35 cellular contexts compared by ENCODE assay signal in the genomic region with DNA sequence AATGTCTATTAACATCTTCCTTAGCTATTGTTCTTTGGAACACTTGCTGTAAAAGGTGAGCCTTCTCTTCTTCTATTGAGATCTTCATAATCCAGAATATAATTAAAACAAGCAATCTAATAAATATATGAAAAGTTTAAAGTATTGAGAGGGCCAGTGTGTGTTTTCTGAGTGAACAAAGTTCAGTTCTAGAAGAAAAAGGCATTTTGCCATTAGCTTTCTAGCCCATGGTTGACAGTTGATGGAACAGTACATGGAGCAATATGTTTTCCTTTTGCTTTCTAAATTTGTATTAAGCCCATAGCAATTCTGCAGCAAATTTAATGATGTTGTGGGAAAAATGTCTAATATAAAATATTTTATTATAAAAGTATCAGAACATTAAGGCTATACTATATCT.
DNase-seq lines count a peak whose midpoint lies in the region; ATAC-seq, FAIRE-seq and TF ChIP-seq lines count a peak whose summit lies in the region.
"Had no signal": no experiment of that assay in that cellular context is flagged by ENCODE, and none has a peak within 500 bp of the region (broad histone marks: within the 10 kb centered on the region; RNA-seq: fewer than 3 reads in every experiment).

No MANE protein-coding gene starts in this region.

- TF ChIP-seq POLR2A in HepG2 (IDR thresholded peaks at IDR 0.05; ENCODE audit: insufficient read depth in 1 of 2, low read depth in 2 of 2, low read length in 2 of 2) (no peak), right lobe of liver (IDR thresholded peaks at IDR 0.05) (no peak)

- DNase-seq in HepG2 (ENCODE audit: low spot score), result no peak
- DNase-seq in OCI-M1 (lab: John Stamatoyannopoulos, UW), result peak; percentile 45
- DNase-seq in left lobe of liver (ENCODE audit: low spot score), result no peak
- DNase-seq in right lobe of liver, result no peak
- no peak for DNase-seq in superior temporal gyrus (ENCODE audit: extremely low spot score)
- DNase-seq in SIG-M5 (lab: John Stamatoyannopoulos, UW), result no peak
- DNase-seq: 8988T; ACHN; AML-193; BE2C; C1 segment of cervical spinal cord; Caco-2; Calu3; CD4-positive, alpha-beta memory T cell; CD4-positive, alpha-beta T cell; CD4-positive, CD25-positive, alpha-beta regulatory T cell; CD8-positive, alpha-beta memory T cell; CD8-positive, alpha-beta T cell; COR-L47; DMS 273 treated with DMSO at 0.1 percent for 48 hours; DMS153; DMS53; DMS79; DMS79 treated with DMSO at 0.1 percent for 48 hours; DND-41; EL had no signal

- intact Hi-C loops in HepG2 (cut with micrococcal nuclease; ENCODE audit: unreplicated experiment), result no loop called here
- intact Hi-C loops in right lobe of liver (cut with DNase I), result no loop called here

- no peak for TF ChIP-seq RAD21 in liver (IDR thresholded peaks at IDR 0.05)
- TF ChIP-seq RAD21 in HepG2 (CRISPR knock-in tag; IDR thresholded peaks at IDR 0.05), result no peak

- H3K27ac ChIP-seq in liver (ENCODE audit: low read depth in 1 of 2, low read length in 2 of 2) (no peak overlapping the region), HepG2 (ENCODE audit: extremely low read length, insufficient read depth, low read length) (no peak overlapping the region), right lobe of liver (no peak overlapping the region)
- H3K27ac ChIP-seq: 22Rv1; A549; BLaER1; BLaER1 treated with 17β-estradiol and CSF1 and Interleukin-3, amounts not matched to agents 10 nM and 100 nM; C4-2B had no signal

- TF ChIP-seq CTCF in liver (IDR thresholded peaks at IDR 0.05; ENCODE audit: low read depth, low read length, missing input control) (no peak), HepG2 (CRISPR knock-in tag; IDR thresholded peaks at IDR 0.05) (no peak), right lobe of liver (IDR thresholded peaks at IDR 0.05) (no peak)

- in situ Hi-C loops in HepG2 (cut with HindIII; ENCODE audit: extremely low pct_ligation_motif_present, low pct_unique_long_range_greater_than_20kb), result no loop called here

- no peak overlapping the region for H2AFZ ChIP-seq in HepG2 (ENCODE audit: low read length)

- BruUV-seq in HepG2 (replicated peaks; lab: Mats Ljungman, UMichigan), result no TSS peak

- no peaks in the 10 kb centered on the region for H3K27me3 ChIP-seq in liver (ENCODE audit: control insufficient read depth in 4 of 4, insufficient read depth in 4 of 4, low read length in 3 of 4)
- no peaks in the 10 kb centered on the region for H3K27me3 ChIP-seq in HepG2 (ENCODE audit: control insufficient read depth in 1 of 2, insufficient read depth in 2 of 2, low read length in 2 of 2)
- no peaks in the 10 kb centered on the region for H3K27me3 ChIP-seq in right lobe of liver
- H3K27me3 ChIP-seq: BE2C; BLaER1; BLaER1 treated with 17β-estradiol and CSF1 and Interleukin-3, amounts not matched to agents 10 nM and 100 nM had no signal

- H3K9me3 ChIP-seq in liver (ENCODE audit: control insufficient read depth in 4 of 4, low read length in 3 of 4) (no peaks in the 10 kb centered on the region), HepG2 (ENCODE audit: low read length) (peaks cover 7% of the 10 kb centered on the region; the same call in 1 of the 2 replicates), right lobe of liver (no peaks in the 10 kb centered on the region)
- H3K9me3 ChIP-seq: BE2C; BLaER1; BLaER1 treated with 17β-estradiol and CSF1 and Interleukin-3, amounts not matched to agents 10 nM and 100 nM; Caco-2 had no signal

- no peak overlapping the region for H3K4me2 ChIP-seq in HepG2 (ENCODE audit: low read depth, low read length)
- H3K4me2 ChIP-seq: A549; BLaER1; BLaER1 treated with 17β-estradiol and CSF1 and Interleukin-3, amounts not matched to agents 10 nM and 100 nM had no signal

- POLR2A ChIA-PET in HepG2 (lab: Yijun Ruan, JAX), result no interaction called here

- H3K79me2 ChIP-seq in HepG2 (ENCODE audit: insufficient read depth, low read length), result no peaks in the 10 kb centered on the region

- CTCF ChIA-PET in HepG2 (lab: Yijun Ruan, JAX; ENCODE audit: low intra/inter-chr PET ratio, low total read pairs), result no interaction called here

- FAIRE-seq in HepG2 (lab: Jason Lieb, UNC), result no peak
- FAIRE-seq: A204.1, A549, D721Med had no signal

- H3K4me1 ChIP-seq in liver (ENCODE audit: control insufficient read depth in 4 of 4, insufficient read depth in 4 of 4, low read length in 3 of 4) (peaks cover 0 to 2% (median 1%) of the 10 kb centered on the region in 4 donors), HepG2 (ENCODE audit: insufficient read depth, low read length) (no peaks in the 10 kb centered on the region), right lobe of liver (peaks cover 0 to 6% (median 0%) of the 10 kb centered on the region in 4 donors)
- H3K4me1 ChIP-seq: A549; BE2C; BLaER1; BLaER1 treated with 17β-estradiol and CSF1 and Interleukin-3, amounts not matched to agents 10 nM and 100 nM; Caco-2 had no signal

- no peaks in the 10 kb centered on the region for H4K20me1 ChIP-seq in HepG2 (ENCODE audit: insufficient read depth, low read length)
- H4K20me1 ChIP-seq: BLaER1; BLaER1 treated with 17β-estradiol and CSF1 and Interleukin-3, amounts not matched to agents 10 nM and 100 nM had no signal

- no peaks in the 10 kb centered on the region for H3K36me3 ChIP-seq in liver (ENCODE audit: control insufficient read depth in 4 of 4, insufficient read depth in 3 of 4, low read depth in 1 of 4, low read length in 3 of 4)
- no peaks in the 10 kb centered on the region for H3K36me3 ChIP-seq in HepG2 (replicated peaks in 1 of 2; ENCODE audit: control insufficient read depth in 1 of 2, insufficient read depth in 2 of 2, low read length in 2 of 2)
- H3K36me3 ChIP-seq in right lobe of liver, result no peaks in the 10 kb centered on the region
- H3K36me3 ChIP-seq: BE2C; BLaER1; BLaER1 treated with 17β-estradiol and CSF1 and Interleukin-3, amounts not matched to agents 10 nM and 100 nM had no signal

- TF ChIP-seq EP300 in HepG2 (IDR thresholded peaks at IDR 0.05; ENCODE audit: low read depth in 2 of 2, low read length in 2 of 2) (no peak), HepG2 (CRISPR knock-in tag; IDR thresholded peaks at IDR 0.05; ENCODE audit: borderline replicate concordance) (no peak)

- no peak overlapping the region for H3K9ac ChIP-seq in liver (ENCODE audit: low read depth in 1 of 2, low read length in 2 of 2)
- H3K9ac ChIP-seq in HepG2 (ENCODE audit: insufficient read depth, low read depth, low read length), result no peak overlapping the region
- H3K9ac ChIP-seq: BLaER1; BLaER1 treated with 17β-estradiol and CSF1 and Interleukin-3, amounts not matched to agents 10 nM and 100 nM had no signal

- ATAC-seq in HepG2 (no peak), left lobe of liver (peak; percentile 81), right lobe of liver (peak; percentile 66 to 79 (median 73)), HG02970 (IDR thresholded peaks at IDR 0.05; ENCODE audit: low FRiP score, unreplicated experiment) (no peak)
- ATAC-seq: A549; CD8-positive, alpha-beta T cell had no signal

- H3K4me3 ChIP-seq in liver (ENCODE audit: low read depth in 1 of 3, low read length in 3 of 3), result no peak overlapping the region
- H3K4me3 ChIP-seq in HepG2 (replicated peaks in 1 of 3; ENCODE audit: insufficient read depth in 1 of 3, low read depth in 2 of 3, low read length in 3 of 3), result no peak overlapping the region
- H3K4me3 ChIP-seq in right lobe of liver, result no peak overlapping the region
- H3K4me3 ChIP-seq: A549; BLaER1; BLaER1 treated with 17β-estradiol and CSF1 and Interleukin-3, amounts not matched to agents 10 nM and 100 nM had no signal

TF ChIP-seq in liver, 16 proteins besides CTCF, POLR2A, EP300 and RAD21 (continues in another document):
- no peak for TF ChIP-seq GABPA (IDR thresholded peaks at IDR 0.05 in 1 of 2, conservative IDR thresholded peaks at IDR 0.05 in 1 of 2)
- TF ChIP-seq TAF1 (conservative IDR thresholded peaks at IDR 0.05), result no peak
- peak; percentile 26 for TF ChIP-seq SP1 (IDR thresholded peaks at IDR 0.05)
- TF ChIP-seq, protein P1, sequence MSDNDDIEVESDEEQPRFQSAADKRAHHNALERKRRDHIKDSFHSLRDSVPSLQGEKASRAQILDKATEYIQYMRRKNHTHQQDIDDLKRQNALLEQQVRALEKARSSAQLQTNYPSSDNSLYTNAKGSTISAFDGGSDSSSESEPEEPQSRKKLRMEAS (IDR thresholded peaks at IDR 0.05), result no peak
- TF ChIP-seq EGR1 (IDR thresholded peaks at IDR 0.05; ENCODE audit: low read depth in 2 of 2), result no peak

TF ChIP-seq in HepG2, 621 proteins besides CTCF, POLR2A, EP300 and RAD21 (continues in another document):
- TF ChIP-seq ZFP41 (CRISPR knock-in tag; IDR thresholded peaks at IDR 0.05; ENCODE audit: borderline replicate concordance) (no peak), CCDC6 (CRISPR knock-in tag; IDR thresholded peaks at IDR 0.05) (no peak), ZFP36L2 (CRISPR knock-in tag; IDR thresholded peaks at IDR 0.05) (no peak)
- TF ChIP-seq, protein P2, sequence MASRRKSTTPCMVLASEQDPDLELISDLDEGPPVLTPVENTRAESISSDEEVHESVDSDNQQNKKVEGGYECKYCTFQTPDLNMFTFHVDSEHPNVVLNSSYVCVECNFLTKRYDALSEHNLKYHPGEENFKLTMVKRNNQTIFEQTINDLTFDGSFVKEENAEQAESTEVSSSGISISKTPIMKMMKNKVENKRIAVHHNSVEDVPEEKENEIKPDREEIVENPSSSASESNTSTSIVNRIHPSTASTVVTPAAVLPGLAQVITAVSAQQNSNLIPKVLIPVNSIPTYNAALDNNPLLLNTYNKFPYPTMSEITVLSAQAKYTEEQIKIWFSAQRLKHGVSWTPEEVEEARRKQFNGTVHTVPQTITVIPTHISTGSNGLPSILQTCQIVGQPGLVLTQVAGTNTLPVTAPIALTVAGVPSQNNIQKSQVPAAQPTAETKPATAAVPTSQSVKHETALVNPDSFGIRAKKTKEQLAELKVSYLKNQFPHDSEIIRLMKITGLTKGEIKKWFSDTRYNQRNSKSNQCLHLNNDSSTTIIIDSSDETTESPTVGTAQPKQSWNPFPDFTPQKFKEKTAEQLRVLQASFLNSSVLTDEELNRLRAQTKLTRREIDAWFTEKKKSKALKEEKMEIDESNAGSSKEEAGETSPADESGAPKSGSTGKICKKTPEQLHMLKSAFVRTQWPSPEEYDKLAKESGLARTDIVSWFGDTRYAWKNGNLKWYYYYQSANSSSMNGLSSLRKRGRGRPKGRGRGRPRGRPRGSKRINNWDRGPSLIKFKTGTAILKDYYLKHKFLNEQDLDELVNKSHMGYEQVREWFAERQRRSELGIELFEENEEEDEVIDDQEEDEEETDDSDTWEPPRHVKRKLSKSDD (CRISPR knock-in tag; IDR thresholded peaks at IDR 0.05; ENCODE audit: low read depth), result no peak
- TF ChIP-seq, protein P3, sequence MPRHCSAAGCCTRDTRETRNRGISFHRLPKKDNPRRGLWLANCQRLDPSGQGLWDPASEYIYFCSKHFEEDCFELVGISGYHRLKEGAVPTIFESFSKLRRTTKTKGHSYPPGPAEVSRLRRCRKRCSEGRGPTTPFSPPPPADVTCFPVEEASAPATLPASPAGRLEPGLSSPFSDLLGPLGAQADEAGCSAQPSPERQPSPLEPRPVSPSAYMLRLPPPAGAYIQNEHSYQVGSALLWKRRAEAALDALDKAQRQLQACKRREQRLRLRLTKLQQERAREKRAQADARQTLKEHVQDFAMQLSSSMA (CRISPR knock-in tag; IDR thresholded peaks at IDR 0.05), result no peak

Comparison
In these comparisons a context has a peak if more than half of its experiments do, and no peak if none do; other contexts are left out.
1. ATAC-seq: peak in left lobe of liver (single experiment) and right lobe of liver (4 of 4); none in HepG2 (single experiment) and HG02970 (single experiment).